In the genomic region with DNA sequence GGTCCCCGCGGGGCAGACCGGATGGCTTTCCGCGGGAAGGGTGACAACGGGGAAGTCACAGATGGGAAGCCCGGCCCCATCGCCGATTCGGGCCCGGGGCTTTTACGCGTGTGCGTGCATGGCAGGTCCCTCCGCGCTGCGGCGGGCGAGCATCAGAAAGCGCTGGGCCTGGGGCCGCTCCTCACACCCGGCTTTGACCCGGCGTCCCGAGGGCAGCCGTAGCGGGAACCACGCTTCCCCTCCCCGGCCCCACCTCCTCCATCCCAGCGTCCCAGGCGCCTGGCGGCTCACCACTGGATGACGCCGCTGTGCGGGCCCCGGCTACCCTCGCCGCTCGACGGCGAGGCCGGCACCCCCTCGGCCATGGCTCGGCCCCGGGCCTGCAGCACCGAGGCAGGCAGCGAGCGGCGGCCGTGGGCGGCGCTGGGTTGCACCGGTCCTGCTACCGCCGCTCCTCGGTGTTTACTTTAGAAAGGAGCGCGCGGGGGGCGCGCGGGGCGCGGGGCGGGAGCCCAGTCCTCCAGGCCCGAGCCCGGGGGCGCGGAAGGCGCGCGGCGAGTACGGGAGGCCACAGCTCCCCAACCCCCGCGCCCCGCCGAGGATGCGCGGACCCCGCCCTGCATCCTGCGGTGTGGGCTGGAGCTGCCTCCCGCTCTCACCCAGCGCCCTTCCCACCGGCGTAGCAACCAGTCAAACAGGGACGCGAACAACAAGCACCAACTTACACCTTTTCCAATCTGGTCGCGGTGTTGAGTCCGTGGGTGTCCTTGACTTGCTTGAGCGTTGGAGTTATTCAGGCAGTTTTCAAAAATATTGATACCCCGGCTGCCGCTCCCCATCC, we compare ENCODE assay signal across 9 cellular contexts. TPM values are rescaled to one million over a fixed set of nuclear protein-coding genes. Genes with fewer than 3 reads are reported as not detected.
DNase-seq lines count a peak whose midpoint lies in the region; ATAC-seq, FAIRE-seq and TF ChIP-seq lines count a peak whose summit lies in the region.
"Had no signal": no experiment of that assay in that cellular context is flagged by ENCODE, and none has a peak within 500 bp of the region (broad histone marks: within the 10 kb centered on the region; RNA-seq: fewer than 3 reads in every experiment).

No MANE protein-coding gene starts in this region.

- no peaks in the 10 kb centered on the region; the same call in 1 of the 2 replicates for H3K23me2 ChIP-seq in H1 (ENCODE audit: low read depth, low read length)

- no peak for ATAC-seq in HG02973 (IDR thresholded peaks at IDR 0.05; ENCODE audit: unreplicated experiment)
- no peak for ATAC-seq in GM21390 (IDR thresholded peaks at IDR 0.05; ENCODE audit: unreplicated experiment)

- peak overlapping the region; percentile 17; the same call in 1 of the 2 replicates for H3K18ac ChIP-seq in H1 (ENCODE audit: extremely low read depth, low read length)
- peak overlapping the region; percentile 24 for H3K18ac ChIP-seq in mesendoderm (ENCODE audit: low read length)

- H3K9me3 ChIP-seq in H1 (ENCODE audit: insufficient read depth in 2 of 2, low read depth in 1 of 2, low read length in 1 of 2) = no peaks in the 10 kb centered on the region

- H3K79me1 ChIP-seq in H1 (ENCODE audit: low read depth, low read length) (no peaks in the 10 kb centered on the region), mesendoderm (ENCODE audit: low read length) (no peaks in the 10 kb centered on the region)

- H3K23ac ChIP-seq in H1 (ENCODE audit: insufficient read length) = no peak overlapping the region
- no peak overlapping the region for H3K23ac ChIP-seq in mesendoderm (ENCODE audit: low read length)

- H3K27me3 Mint-ChIP-seq in activated CD4-positive, alpha-beta T cell treated with anti-CD3 and anti-CD28 coated beads, Interleukin-2, amount 10 ng/mL, durations not matched to agents 7 days and 5 days = no peaks in the 10 kb centered on the region

- no peak overlapping the region for H3K14ac ChIP-seq in H1 (ENCODE audit: insufficient read length)

- peak overlapping the region; percentile 80 for H3K4me3 Mint-ChIP-seq in activated CD4-positive, alpha-beta T cell treated with anti-CD3 and anti-CD28 coated beads, Interleukin-2, amount 10 ng/mL, durations not matched to agents 7 days and 5 days

- 0 out of 4 replicates have a peak, but pooled peaks of 1 of the 2 experiments have one; percentile 3 for TF ChIP-seq RAD21 in H1 (IDR thresholded peaks at IDR 0.05 in 1 of 2, conservative IDR thresholded peaks at IDR 0.05 in 1 of 2; ENCODE audit: low read depth in 2 of 2, low read length in 2 of 2)

- H3K4ac ChIP-seq in H1 (replicated peaks; ENCODE audit: insufficient read length, low read depth, low read length) (no peak overlapping the region), mesendoderm (ENCODE audit: low read depth, low read length) (peak overlapping the region; percentile 26)

- peaks cover 52% of the 10 kb centered on the region for H3K4me1 ChIP-seq in ACC112 (ENCODE audit: control insufficient read depth, insufficient read depth, low read length, unreplicated experiment)
- H3K4me1 ChIP-seq in H1 (replicated peaks in 1 of 4; ENCODE audit: control insufficient read depth in 3 of 4, insufficient read depth in 4 of 4, low read length in 3 of 4) = peaks cover 3 to 8% (median 4%) of the 10 kb centered on the region in 4 experiments
- no peaks in the 10 kb centered on the region for H3K4me1 ChIP-seq in mesendoderm (ENCODE audit: control insufficient read depth, low read depth, low read length)

- peak overlapping the region; percentile 94 for H2AFZ ChIP-seq in ACC112 (ENCODE audit: low read length, unreplicated experiment)
- H2AFZ ChIP-seq in H1 (ENCODE audit: low read length) = 0 out of 2 replicates have a peak overlapping the region, but pooled peaks have one; percentile 86

- H3K27me3 ChIP-seq in ACC112 (ENCODE audit: insufficient read depth, low read length) (no peaks in the 10 kb centered on the region), HL-60 (ENCODE audit: insufficient read depth, poor library complexity, severe bottlenecking) (no peaks in the 10 kb centered on the region), H1 (replicated peaks in 1 of 4; ENCODE audit: control insufficient read depth in 3 of 4, extremely low read depth in 1 of 4, insufficient read depth in 3 of 4, low read length in 3 of 4) (peaks cover 0 to 5% (median 2%) of the 10 kb centered on the region in 4 experiments; a peak in 2 of 7 replicates), mesendoderm (ENCODE audit: insufficient read depth, low read length, poor library complexity) (no peaks in the 10 kb centered on the region)

- H2AK5ac ChIP-seq in H1 (ENCODE audit: low read depth, low read length) = no peak overlapping the region
- H2AK5ac ChIP-seq in mesendoderm (ENCODE audit: low read length) = no peak overlapping the region

- H2BK15ac ChIP-seq in H1 (ENCODE audit: low read length) = no peak overlapping the region
- no peak overlapping the region for H2BK15ac ChIP-seq in mesendoderm (replicated peaks; ENCODE audit: low read depth)

- no peaks in the 10 kb centered on the region for H3K36me3 ChIP-seq in ACC112 (ENCODE audit: insufficient read depth, low read length)
- H3K36me3 ChIP-seq in H1 (ENCODE audit: control insufficient read depth in 2 of 4, insufficient read depth in 4 of 4, low read length in 3 of 4) = no peaks in the 10 kb centered on the region
- no peaks in the 10 kb centered on the region for H3K36me3 ChIP-seq in mesendoderm (ENCODE audit: control insufficient read depth, insufficient read depth, low read length)

- TF ChIP-seq POLR2A in H1 (IDR thresholded peaks at IDR 0.05; ENCODE audit: control extremely low read depth in 1 of 2, low read depth in 2 of 2, low read length in 2 of 2) = peak in 1 of 2 experiments; percentile 55; a peak in 2 of 3 replicates

- POLR2A ChIA-PET in activated CD4-positive, alpha-beta T cell treated with anti-CD3 and anti-CD28 coated beads, Interleukin-2, amount 10 ng/mL, durations not matched to agents 7 days and 5 days (lab: Charles Lee) = interaction anchor here (0.6 to 1.6 kb wide), 4 partner anchors 9 to 225 kb away, joined by 3 to 9 read pairs (median 3); no protein-coding TSS in a partner anchor
- POLR2A ChIA-PET in H1 (lab: Charles Lee; ENCODE audit: partially characterized antibody) = interaction anchor here (0.8 to 1.0 kb wide), 2 partner anchors 10 to 268 kb away, joined by 3 to 5 read pairs; no protein-coding TSS in a partner anchor

- H3K9me3 Mint-ChIP-seq in activated CD4-positive, alpha-beta T cell treated with anti-CD3 and anti-CD28 coated beads, Interleukin-2, amount 10 ng/mL, durations not matched to agents 7 days and 5 days = no peaks in the 10 kb centered on the region

- DNase-seq in HL-60 (ENCODE audit: low read depth in 1 of 2, low spot score in 1 of 2) (peak; percentile 40 to 53), H1 (ENCODE audit: low read depth in 1 of 2, low spot score in 2 of 2) (peak in 1 of 2 experiments; percentile 79), mesendoderm (peak; percentile 59)
- DNase-seq in activated CD4-positive, alpha-beta T cell treated with anti-CD3 and anti-CD28 coated beads, Interleukin-2, amount 10 ng/mL, durations not matched to agents 7 days and 5 days = peak; percentile 56
- peak; percentile 62 for DNase-seq in stimulated activated CD8-positive, alpha-beta memory T cell treated with anti-CD3 and anti-CD28 coated beads, Interleukin-4, amount 100 ng/mL, for 48 hours

- H3K27ac Mint-ChIP-seq in activated CD4-positive, alpha-beta T cell treated with anti-CD3 and anti-CD28 coated beads, Interleukin-2, amount 10 ng/mL, durations not matched to agents 7 days and 5 days = peak overlapping the region; percentile 95

- H2BK5ac ChIP-seq in H1 (ENCODE audit: low read depth, low read length) (no peak overlapping the region), mesendoderm (ENCODE audit: low read length) (no peak overlapping the region)

- H3K79me2 ChIP-seq in ACC112 (ENCODE audit: control insufficient read depth, insufficient read depth, low read length, unreplicated experiment) (peaks cover 40% of the 10 kb centered on the region), H1 (ENCODE audit: control insufficient read depth in 1 of 2, insufficient read depth in 2 of 2, low read length in 2 of 2) (no peaks in the 10 kb centered on the region), mesendoderm (ENCODE audit: control insufficient read depth, insufficient read depth, low read length) (no peaks in the 10 kb centered on the region)

- CTCF ChIA-PET in activated CD4-positive, alpha-beta T cell treated with anti-CD3 and anti-CD28 coated beads, Interleukin-2, amount 10 ng/mL, durations not matched to agents 7 days and 5 days (lab: Charles Lee) = interaction anchor here (0.5 to 1.3 kb wide), 6 partner anchors 9 to 251 kb away, joined by 3 to 8 read pairs (median 4); no protein-coding TSS in a partner anchor
- CTCF ChIA-PET in H1 (lab: Charles Lee; ENCODE audit: partially characterized antibody) = interaction anchor here (0.6 to 1.3 kb wide), 5 partner anchors 9 to 758 kb away, joined by 3 to 5 read pairs (median 3); no protein-coding TSS in a partner anchor

- H3K4me3 ChIP-seq in ACC112 (ENCODE audit: low read depth, low read length) (peak overlapping the region; percentile 96), HL-60 (replicated peaks; ENCODE audit: insufficient read depth, low read length) (peak overlapping the region; percentile 64), H1 (ENCODE audit: extremely low read depth in 1 of 4, insufficient read depth in 2 of 4, low read depth in 3 of 4, low read length in 4 of 4) (peak overlapping the region; percentile 46 to 72 (median 50)), mesendoderm (ENCODE audit: low read length) (peak overlapping the region; percentile 25)

- peak overlapping the region; percentile 92 for H4K91ac ChIP-seq in H1 (replicated peaks; ENCODE audit: insufficient read length, low read length)

- no peak for FAIRE-seq in H1 (lab: Jason Lieb, UNC)
- FAIRE-seq: islet of Langerhans had no signal

- H3K9ac ChIP-seq in H1 (replicated peaks in 1 of 4; ENCODE audit: extremely low read depth in 1 of 4, low read depth in 3 of 4, low read length in 3 of 4) (peak overlapping the region in 3 of 4 experiments; percentile 29 to 45 (median 29); a peak in 5 of 7 replicates), mesendoderm (ENCODE audit: low read length) (peak overlapping the region; percentile 65)

- H4K5ac ChIP-seq in H1 (ENCODE audit: insufficient read length, low read depth, low read length) = peak overlapping the region; percentile 31
- no peak overlapping the region for H4K5ac ChIP-seq in mesendoderm (ENCODE audit: low read length)

- no peak overlapping the region for H2BK12ac ChIP-seq in H1 (ENCODE audit: low read depth, low read length)

- WGBS in H1 (ENCODE audit: extremely low coverage in 1 of 2, insufficient coverage in 1 of 2, insufficient read length in 1 of 2, insufficient replicate concordance in 2 of 2, low coverage in 1 of 2, low lambda C conversion rate in 2 of 2, missing lambda C conversion rate in 1 of 2), 2 experiments = 4% methylated on average over 42 of the region's 94 CpGs; no CpG with 5 or more reads in 1 of the 2 experiments
- no CpG with 5 or more reads among the region's 94 CpGs for WGBS in mesendoderm (ENCODE audit: extremely low coverage, insufficient coverage, low lambda C conversion rate)

- H3K56ac ChIP-seq in H1 (replicated peaks; ENCODE audit: insufficient read length, low read depth, low read length) (peak overlapping the region; percentile 8), mesendoderm (ENCODE audit: low read length) (peak overlapping the region; percentile 86)

- H3K4me1 Mint-ChIP-seq in activated CD4-positive, alpha-beta T cell treated with anti-CD3 and anti-CD28 coated beads, Interleukin-2, amount 10 ng/mL, durations not matched to agents 7 days and 5 days = peaks cover 52% of the 10 kb centered on the region

- H3K27ac ChIP-seq in ACC112 (ENCODE audit: low read depth, low read length) (peak overlapping the region; percentile 91), HL-60 (replicated peaks) (peak overlapping the region; percentile 90), H1 (ENCODE audit: low read depth, low read length) (no peak overlapping the region), mesendoderm (ENCODE audit: low read depth, low read length) (no peak overlapping the region)

- no peak for TF ChIP-seq EP300 in H1 (IDR thresholded peaks at IDR 0.05; ENCODE audit: borderline replicate concordance in 1 of 2, low read depth in 2 of 2, low read length in 2 of 2)

- no peak overlapping the region for H2BK20ac ChIP-seq in H1 (ENCODE audit: low read length)

- peak overlapping the region; percentile 19 for H4K8ac ChIP-seq in H1 (ENCODE audit: extremely low read depth, insufficient read depth, low read length)
- H4K8ac ChIP-seq in mesendoderm (ENCODE audit: low read depth, low read length) = no peak overlapping the region

- H4K20me1 ChIP-seq in H1 (replicated peaks in 1 of 2; ENCODE audit: control insufficient read depth in 1 of 2, insufficient read depth in 2 of 2, low read length in 2 of 2) = no peaks in the 10 kb centered on the region

- H3K4me2 ChIP-seq in H1 (ENCODE audit: insufficient read depth in 1 of 2, low read depth in 2 of 2, low read length in 2 of 2) = peak overlapping the region; percentile 70 to 73
- peak overlapping the region; percentile 33 for H3K4me2 ChIP-seq in mesendoderm (ENCODE audit: low read length)

- H2BK120ac ChIP-seq in H1 (replicated peaks; ENCODE audit: low read depth, low read length) = no peak overlapping the region
- H2BK120ac ChIP-seq in mesendoderm (ENCODE audit: low read depth, low read length) = no peak overlapping the region

- no peaks in the 10 kb centered on the region for H3K36me3 Mint-ChIP-seq in activated CD4-positive, alpha-beta T cell treated with anti-CD3 and anti-CD28 coated beads, Interleukin-2, amount 10 ng/mL, durations not matched to agents 7 days and 5 days (ENCODE audit: low read depth)

- TF ChIP-seq CTCF in HL-60 (IDR thresholded peaks at IDR 0.05; ENCODE audit: insufficient read depth, low read length) (no peak), H1 (IDR thresholded peaks at IDR 0.05; ENCODE audit: control extremely low read depth in 1 of 3, insufficient read depth in 1 of 3, low read depth in 1 of 3, low read length in 3 of 3) (no peak)

RNA-seq across cellular contexts. Expression of a gene that starts 0.8 kb away (rescaled TPM):
- 1 to 10 TPM; 2.1 to 2.8 TPM for total RNA-seq in activated CD4-positive, alpha-beta T cell treated with anti-CD3 and anti-CD28 coated beads, Interleukin-2, amount 10 ng/mL, durations not matched to agents 7 days and 5 days
- total RNA-seq in H1 (2021; fragmentation: NEBNext Ultra II Directional; extraction: Animal tissue kit (Norgen Biotek cat#: 25700)) = 0.60 and 1.3 TPM in 2 replicates
- 0.57 and 0.97 TPM in 2 replicates for polyA plus RNA-seq in H1 (2011; rRNA removed)
- 1.2 TPM for polyA plus RNA-seq in H1 (2011; cell fraction: cytosol; rRNA removed)
- polyA plus RNA-seq in H1 (2011; cell fraction: nucleus; rRNA removed) = 1.3 TPM
- polyA plus RNA-seq in H1 (2012, experiment 1 of 2) = 0.54 to 1.4 TPM (median 0.94 TPM) in 4 replicates
- not detected for polyA plus RNA-seq in H1 (2012, experiment 2 of 2)
- 0.41 TPM for polyA plus RNA-seq in H1 (2013, experiment 1 of 2)
- polyA plus RNA-seq in H1 (2013, experiment 2 of 2) = 0.22 TPM
- 0.28 and 0.34 TPM in 2 replicates for polyA minus RNA-seq in H1 (2011; rRNA and poly(A)+ RNA removed)
- polyA minus RNA-seq in H1 (2011; cell fraction: cytosol; rRNA and poly(A)+ RNA removed) = not detected
- polyA minus RNA-seq in H1 (2011; cell fraction: nucleus; rRNA and poly(A)+ RNA removed) = 1.6 TPM
- 0.10 TPM for polyA plus RNA-seq in mesendoderm (2013, experiment 1 of 2)
- 0.27 TPM for polyA plus RNA-seq in mesendoderm (2013, experiment 2 of 2)

Comparison
In these comparisons a context has a peak if more than half of its experiments do, and no peak if none do; other contexts are left out.
1. H3K27ac ChIP-seq: peak in ACC112 (single experiment) and HL-60 (single experiment); none in H1 (single experiment) and mesendoderm (single experiment).
2. H3K4me3 ChIP-seq: peak in every context shown above with its lines; median percentile 96 in ACC112; 64 in HL-60; 50 in H1; 25 in mesendoderm.